ENCODE assay signal across 20 cellular contexts in the genomic region with DNA sequence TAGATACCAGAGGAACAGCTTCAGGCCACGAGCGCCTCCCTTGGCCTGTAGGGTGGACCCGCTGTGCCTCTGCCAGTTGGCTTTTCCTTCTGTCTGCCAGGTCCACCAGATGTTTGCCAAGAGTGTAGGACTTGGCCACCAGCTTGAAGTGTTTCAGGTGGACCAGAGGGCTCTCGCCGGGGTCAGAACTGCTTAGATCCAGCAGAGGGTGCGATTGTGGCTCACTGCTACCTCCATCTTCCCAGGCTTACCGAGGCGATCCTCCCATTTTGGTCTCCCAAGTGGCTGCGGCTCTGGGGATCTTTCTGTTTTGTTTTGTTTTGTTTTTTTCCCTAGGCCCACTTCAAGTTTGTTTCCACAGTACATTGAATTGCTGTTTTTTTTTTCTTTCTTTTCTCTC. TPM values are rescaled to one million over a fixed set of nuclear protein-coding genes. Genes with fewer than 3 reads are reported as not detected.
A peak's percentile ranks its signal among the peaks of the same experiment; 100 is the strongest.
DNase-seq lines count a peak whose midpoint lies in the region; ATAC-seq, FAIRE-seq and TF ChIP-seq lines count a peak whose summit lies in the region.
"Had no signal": no experiment of that assay in that cellular context is flagged by ENCODE, and none has a peak within 500 bp of the region (broad histone marks: within the 10 kb centered on the region; RNA-seq: fewer than 3 reads in every experiment).

No MANE protein-coding gene starts in this region.

- H3K9me3 ChIP-seq in K562 (replicated peaks; ENCODE audit: control insufficient read depth, insufficient read depth, low read depth, low read length) = no peaks in the 10 kb centered on the region; the same call in 1 of the 2 replicates

- TF ChIP-seq CTCF in 22Rv1 (IDR thresholded peaks at IDR 0.05) (peak; percentile 20), K562 (IDR thresholded peaks at IDR 0.05 in 2 of 3, conservative IDR thresholded peaks at IDR 0.05 in 1 of 3; ENCODE audit: insufficient read depth in 2 of 3, low read depth in 1 of 3, low read length in 3 of 3) (0 out of 6 replicates have a peak, but pooled peaks of 2 of the 3 experiments have one; percentile 4 to 8)

- no peaks in the 10 kb centered on the region for H3K27me3 ChIP-seq in H7 (ENCODE audit: control insufficient read depth, insufficient read depth, low read length)
- no peaks in the 10 kb centered on the region for H3K27me3 ChIP-seq in K562 (ENCODE audit: control insufficient read depth in 2 of 2, insufficient read depth in 2 of 2, low read length in 2 of 2)
- H3K27me3 ChIP-seq: BE2C had no signal

- H2AFZ ChIP-seq in K562 (ENCODE audit: low read depth, low read length) = no peak overlapping the region

- H3K36me3 ChIP-seq in H7 (replicated peaks; ENCODE audit: control insufficient read depth, insufficient read depth, low read length) (peaks cover 17% of the 10 kb centered on the region), K562 (ENCODE audit: control insufficient read depth, insufficient read depth, low read length) (no peaks in the 10 kb centered on the region)

- POLR2A ChIA-PET in K562 (lab: Yijun Ruan, JAX) = no interaction called here

- no peaks in the 10 kb centered on the region for H3K4me1 ChIP-seq in K562 (replicated peaks in 1 of 2; ENCODE audit: control insufficient read depth in 2 of 2, insufficient read depth in 2 of 2, low read length in 2 of 2)
- H3K4me1 ChIP-seq: BE2C had no signal

- H3K9ac ChIP-seq in K562 (ENCODE audit: insufficient read depth in 1 of 2, low read depth in 2 of 2, low read length in 2 of 2) = no peak overlapping the region

- TF ChIP-seq EP300 in K562 (IDR thresholded peaks at IDR 0.05; ENCODE audit: low read length) = no peak

- BruUV-seq in K562 (replicated peaks; lab: Mats Ljungman, UMichigan) = no TSS peak

- in situ Hi-C loops in K562 (cut with MboI) = no loop called here
- in situ Hi-C loops in ACHN (cut with HindIII; ENCODE audit: low pct_ligation_motif_present, low pct_unique_long_range_greater_than_20kb, low sequenced_read_pairs) = no loop called here

- no peak for TF ChIP-seq RAD21 in K562 (CRISPR knock-in tag; conservative IDR thresholded peaks at IDR 0.05 in 1 of 2, IDR thresholded peaks at IDR 0.05 in 1 of 2)

- no peaks in the 10 kb centered on the region for H4K20me1 ChIP-seq in K562 (replicated peaks; ENCODE audit: control insufficient read depth, insufficient read depth, low read length)

- no peak overlapping the region for H3K4me2 ChIP-seq in K562 (ENCODE audit: insufficient read depth, low read length)

- no peak for FAIRE-seq in K562 (lab: Jason Lieb, UNC)
- FAIRE-seq: A204.1, D721Med, G401.6, GM12891, HepG2, HTR-8/SVneo had no signal

- H3K4me3 ChIP-seq in H7 (ENCODE audit: insufficient read depth, low read depth, low read length) = no peak overlapping the region
- no peak overlapping the region for H3K4me3 ChIP-seq in K562

- WGBS in K562 (ENCODE audit: insufficient coverage, low coverage, missing lambda C conversion rate) = 6% methylated on average over 6 of the region's 9 CpGs

- DNase-seq in H7 = peak; percentile 59
- DNase-seq in K562 (ENCODE audit: extremely low read depth in 1 of 4, low spot score in 3 of 4) = peak in 1 of 4 experiments; percentile 14
- peak; percentile 23 for DNase-seq in iPS DF 19.7 (ENCODE audit: low read depth, low spot score)
- no peak for DNase-seq in ACHN
- DNase-seq in stimulated activated naive CD4-positive, alpha-beta T cell treated with Interleukin-2 at 50 U/mL for 16 hours (lab: John Stamatoyannopoulos, UW) = no peak
- no peak for DNase-seq in activated effector memory CD4-positive, alpha-beta T cell treated with anti-CD3 and anti-CD28 coated beads, Interleukin-2, amount 50 U/mL, for 16 hours
- DNase-seq: BE2C; CD4-positive, alpha-beta memory T cell; DMS79; GOT3 had no signal

- ATAC-seq in K562 = no peak; the same call in 2 of the 3 replicates
- ATAC-seq in HG02981 (IDR thresholded peaks at IDR 0.05; ENCODE audit: unreplicated experiment) = no peak
- ATAC-seq: HCT116, HepG2 had no signal

- intact Hi-C loops in K562 (cut with micrococcal nuclease) = no loop called here

- CTCF ChIA-PET in K562 (lab: Yijun Ruan, JAX; ENCODE audit: low intra/inter-chr PET ratio) = no interaction called here

- no peak for TF ChIP-seq POLR2A in K562 (conservative IDR thresholded peaks at IDR 0.05)

- no peak overlapping the region for H3K27ac ChIP-seq in 22Rv1
- no peak overlapping the region for H3K27ac ChIP-seq in K562 (ENCODE audit: extremely low read depth, low read depth, low read length)
- H3K27ac ChIP-seq: C4-2B had no signal

- H3K79me2 ChIP-seq in K562 (ENCODE audit: control insufficient read depth, insufficient read depth, low read length) = no peaks in the 10 kb centered on the region

- no peaks in the 10 kb centered on the region for H3K9me1 ChIP-seq in K562 (ENCODE audit: control insufficient read depth, insufficient read depth, low read length)

TF ChIP-seq in K562, 482 proteins besides CTCF, POLR2A, EP300 and RAD21:
- no peak for TF ChIP-seq FOXJ3 (CRISPR knock-in tag; IDR thresholded peaks at IDR 0.05)
- TF ChIP-seq KLF6 (CRISPR knock-in tag; IDR thresholded peaks at IDR 0.05; ENCODE audit: borderline replicate concordance) = no peak
- TF ChIP-seq SRSF3 (IDR thresholded peaks at IDR 0.05; ENCODE audit: insufficient read depth, low read length) = no peak
- TF ChIP-seq GABPA (tag; conservative IDR thresholded peaks at IDR 0.05; ENCODE audit: low read depth) = no peak
- no peak for TF ChIP-seq NR3C1 (CRISPR knock-in tag; IDR thresholded peaks at IDR 0.05)
- no peak for TF ChIP-seq ZNF699 (CRISPR knock-in tag; IDR thresholded peaks at IDR 0.05; ENCODE audit: insufficient replicate concordance)
- TF ChIP-seq SETDB1 (IDR thresholded peaks at IDR 0.05; ENCODE audit: low read length) = no peak

RNA-seq across cellular contexts. Expression of gene ZNF730, which starts 23.0 kb away (rescaled TPM):
- 18.9 and 28.2 TPM in 2 replicates for total RNA-seq in H7 (2014; rRNA removed; shearing (Covaris generic))
- total RNA-seq in K562 (2011; cell fraction: chromatin; rRNA removed; ENCODE audit: low replicate concordance) = 1.8 and 6.4 TPM in 2 replicates
- total RNA-seq in K562 (2011; cell fraction: nucleolus; rRNA removed) = 1.2 and 2.6 TPM in 2 replicates
- total RNA-seq in K562 (2011; cell fraction: nucleoplasm; rRNA removed) = 3.4 and 3.5 TPM in 2 replicates
- 0.36 and 0.65 TPM in 2 replicates for total RNA-seq in K562 (2014; rRNA removed)
- 1.4 and 1.5 TPM in 2 replicates for total RNA-seq in K562 (2014; rRNA removed; fragmentation: Illumina TruSeq; extraction: Trizol)
- total RNA-seq in K562 (2015; rRNA removed; fragmentation: Illumina TruSeq; extraction: Trizol) = 1.2 and 1.4 TPM in 2 replicates
- 0.64 and 0.81 TPM in 2 replicates for total RNA-seq in K562 (2021)
- polyA plus RNA-seq in K562 (2011; rRNA removed) = 0.30 and 2.0 TPM in 2 replicates
- 0.10 and 0.15 TPM in 2 replicates for polyA plus RNA-seq in K562 (2011; cell fraction: cytosol; rRNA removed)
- 0.29 and 0.61 TPM in 2 replicates for polyA plus RNA-seq in K562 (2011; cell fraction: nucleus; rRNA removed)
- 0.23 and 0.62 TPM in 2 replicates for polyA plus RNA-seq in K562 (2012)
- 0.56 and 0.71 TPM in 2 replicates for polyA plus RNA-seq in K562 (2014; fragmentation: Illumina TruSeq; extraction: Trizol)
- polyA plus RNA-seq in K562 (2014; fragmentation: Nextera tagmentation; extraction: Ambion mirVana) = under 1 TPM; 0.28 to 0.53 TPM
- polyA plus RNA-seq in K562 (2014; rRNA removed) = 0.44 and 0.46 TPM in 2 replicates
- polyA minus RNA-seq in K562 (2011; rRNA and poly(A)+ RNA removed) = 0.60 and 3.2 TPM in 2 replicates
- 0.55 and 0.67 TPM in 2 replicates for polyA minus RNA-seq in K562 (2011; cell fraction: cytosol; rRNA and poly(A)+ RNA removed)
- 0.11 and 0.81 TPM in 2 replicates for polyA minus RNA-seq in K562 (2011; cell fraction: nucleus; rRNA and poly(A)+ RNA removed)
- total RNA-seq: CD4-positive, alpha-beta memory T cell had no signal
- polyA plus RNA-seq: CD4-positive, alpha-beta memory T cell; HepG2 had no signal

Comparison
In these comparisons a context has a peak if more than half of its experiments do, and no peak if none do; other contexts are left out.
1. DNase-seq: peak in H7 (single experiment) and iPS DF 19.7 (single experiment); none in ACHN (single experiment), stimulated activated naive CD4-positive, alpha-beta T cell treated with Interleukin-2 at 50 U/mL for 16 hours (single experiment) and activated effector memory CD4-positive, alpha-beta T cell treated with anti-CD3 and anti-CD28 coated beads, Interleukin-2, amount 50 U/mL, for 16 hours (single experiment).